8 cellular contexts compared by ENCODE assay signal in genomic region chr17:2853111-2853721, GRCh38. TPM values are rescaled to one million over a fixed set of nuclear protein-coding genes. Genes with fewer than 3 reads are reported as not detected.
A peak's percentile ranks its signal among the peaks of the same experiment; 100 is the strongest.
DNase-seq lines count a peak whose midpoint lies in the region; ATAC-seq and TF ChIP-seq lines count a peak whose summit lies in the region.

No MANE protein-coding gene starts in this region.

- H3K9ac ChIP-seq in duodenal mucosa (ENCODE audit: low read depth in 1 of 2, low read length in 2 of 2) (peak overlapping the region in 1 of 2 donors; percentile 48), subcutaneous abdominal adipose tissue (ENCODE audit: low read length in 5 of 5) (peak overlapping the region in 1 of 5 donors; percentile 51)

- H3K4me1 ChIP-seq in duodenal mucosa (ENCODE audit: control insufficient read depth in 1 of 2, insufficient read depth in 2 of 2, low read length in 2 of 2) (peaks cover 25 to 32% of the 10 kb centered on the region in 2 donors), lung (ENCODE audit: control insufficient read depth in 2 of 2, insufficient read depth in 2 of 2, low read length in 2 of 2) (peaks cover 0 to 13% of the 10 kb centered on the region in 2 donors), subcutaneous abdominal adipose tissue (ENCODE audit: control insufficient read depth in 5 of 5, insufficient read depth in 5 of 5, low read length in 5 of 5) (peaks cover 0 to 26% (median 14%) of the 10 kb centered on the region in 5 donors)

- peak; percentile 42 for ATAC-seq in lung (ENCODE audit: insufficient read depth, low FRiP score)
- ATAC-seq in GM19452 (IDR thresholded peaks at IDR 0.05; ENCODE audit: unreplicated experiment) = no peak
- ATAC-seq in HG02678 (IDR thresholded peaks at IDR 0.05; ENCODE audit: unreplicated experiment) = no peak

- H3K27ac ChIP-seq in duodenal mucosa (ENCODE audit: low read depth, low read length) (no peak overlapping the region), lung (ENCODE audit: low read depth in 1 of 2, low read length in 1 of 2) (peak overlapping the region in 1 of 2 donors; percentile 92), subcutaneous abdominal adipose tissue (ENCODE audit: low read depth, low read length) (no peak overlapping the region)

- H3K36me3 ChIP-seq in duodenal mucosa (ENCODE audit: control insufficient read depth in 1 of 2, insufficient read depth in 2 of 2, low read length in 2 of 2) = no peaks in the 10 kb centered on the region
- no peaks in the 10 kb centered on the region for H3K36me3 ChIP-seq in lung (ENCODE audit: control insufficient read depth in 2 of 2, insufficient read depth in 2 of 2, low read length in 2 of 2)
- no peaks in the 10 kb centered on the region for H3K36me3 ChIP-seq in subcutaneous abdominal adipose tissue (ENCODE audit: control insufficient read depth in 5 of 5, insufficient read depth in 5 of 5, low read length in 5 of 5)

- WGBS in lung, 2 donors = 0 to 1% methylated on average over 51 to 76 of the region's 76 CpGs

- H3K27me3 ChIP-seq in duodenal mucosa (ENCODE audit: control insufficient read depth in 1 of 2, insufficient read depth in 2 of 2, low read length in 2 of 2) (peaks cover 5 to 12% of the 10 kb centered on the region in 2 donors), lung (ENCODE audit: control insufficient read depth, insufficient read depth) (peaks cover 4% of the 10 kb centered on the region), subcutaneous abdominal adipose tissue (ENCODE audit: control insufficient read depth in 5 of 5, insufficient read depth in 4 of 5, low read length in 5 of 5) (peaks cover 15 to 35% (median 23%) of the 10 kb centered on the region in 5 donors)

- H3K9me3 ChIP-seq in duodenal mucosa (ENCODE audit: control insufficient read depth in 1 of 2, low read length in 2 of 2) = no peaks in the 10 kb centered on the region
- no peaks in the 10 kb centered on the region for H3K9me3 ChIP-seq in lung (ENCODE audit: control insufficient read depth in 2 of 2, insufficient read depth in 1 of 2, low read length in 1 of 2)
- H3K9me3 ChIP-seq in subcutaneous abdominal adipose tissue (ENCODE audit: control insufficient read depth in 5 of 5, low read length in 5 of 5) = no peaks in the 10 kb centered on the region

- peak; percentile 23 for DNase-seq in NCI-H1436 (lab: John Stamatoyannopoulos, UW)
- no peak for DNase-seq in NCI-H1436 treated with DMSO at 0.1 percent for 48 hours (lab: John Stamatoyannopoulos, UW)
- DNase-seq in activated CD4-positive, CD25-positive, alpha-beta regulatory T cell treated with anti-CD3 and anti-CD28 coated beads, Interleukin-2, amount 50 U/mL, for 72 hours = peak; percentile 44
- DNase-seq in lung (ENCODE audit: low spot score) = peak; percentile 46

- H3K4me3 ChIP-seq in duodenal mucosa (ENCODE audit: low read depth in 1 of 2, low read length in 2 of 2) = peak overlapping the region; percentile 47 to 54
- H3K4me3 ChIP-seq in lung = peak overlapping the region; percentile 33
- peak overlapping the region in 3 of 5 donors; percentile 50 to 70 (median 60) for H3K4me3 ChIP-seq in subcutaneous abdominal adipose tissue (ENCODE audit: low read depth in 1 of 5, low read length in 5 of 5)

- TF ChIP-seq CTCF in lung (IDR thresholded peaks at IDR 0.05; ENCODE audit: control extremely low read depth, extremely low read depth) = no peak

RNA-seq across cellular contexts. Expression of gene RAP1GAP2, which starts 57.0 kb away (rescaled TPM):
- total RNA-seq in lung = 10 to 100 TPM in 1 of 2 donors, 1 to 10 TPM in 1; 5.5 to 16.7 TPM
- polyA plus RNA-seq in lung = 1 to 10 TPM; 5.3 to 6.4 TPM
